In the genomic region with DNA sequence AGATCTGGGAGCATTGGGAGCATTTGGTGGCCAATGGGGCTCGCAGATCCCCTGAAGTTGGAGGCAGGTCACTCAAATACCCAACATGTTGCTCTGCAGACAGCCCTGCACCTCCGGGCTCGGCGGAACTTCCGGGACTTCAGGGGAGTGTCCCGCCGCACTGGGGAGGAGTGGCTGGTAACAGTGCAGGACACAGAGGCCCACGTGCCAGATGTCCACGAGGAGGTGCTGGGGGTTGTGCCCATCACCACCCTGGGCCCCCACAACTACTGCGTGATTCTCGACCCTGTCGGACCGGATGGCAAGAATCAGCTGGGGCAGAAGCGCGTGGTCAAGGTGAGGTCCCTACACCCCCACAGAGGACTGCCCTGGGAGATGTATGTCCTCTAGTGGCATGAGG, we compare ENCODE assay signal across 2 cellular contexts.
TF ChIP-seq lines count a peak whose summit lies in the region.

No MANE protein-coding gene starts in this region.

TF ChIP-seq in K562, 482 proteins besides CTCF, POLR2A, EP300 and RAD21:
- TF ChIP-seq KDM5B (IDR thresholded peaks at IDR 0.05; ENCODE audit: insufficient replicate concordance, low read depth, low read length) (no peak), JUN (IDR thresholded peaks at IDR 0.05; ENCODE audit: borderline replicate concordance, low read depth, low read length) (no peak), JUN (CRISPR knock-in tag; IDR thresholded peaks at IDR 0.05; ENCODE audit: borderline replicate concordance) (no peak), L3MBTL2 (IDR thresholded peaks at IDR 0.05) (peak; percentile 84), ZNF57 (CRISPR knock-in tag; IDR thresholded peaks at IDR 0.05) (no peak)
- TF ChIP-seq, protein P1, sequence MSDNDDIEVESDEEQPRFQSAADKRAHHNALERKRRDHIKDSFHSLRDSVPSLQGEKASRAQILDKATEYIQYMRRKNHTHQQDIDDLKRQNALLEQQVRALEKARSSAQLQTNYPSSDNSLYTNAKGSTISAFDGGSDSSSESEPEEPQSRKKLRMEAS (CRISPR knock-in tag; IDR thresholded peaks at IDR 0.05), result peak; percentile 35; the same call in 1 of the 2 replicates
- TF ChIP-seq, protein P2, sequence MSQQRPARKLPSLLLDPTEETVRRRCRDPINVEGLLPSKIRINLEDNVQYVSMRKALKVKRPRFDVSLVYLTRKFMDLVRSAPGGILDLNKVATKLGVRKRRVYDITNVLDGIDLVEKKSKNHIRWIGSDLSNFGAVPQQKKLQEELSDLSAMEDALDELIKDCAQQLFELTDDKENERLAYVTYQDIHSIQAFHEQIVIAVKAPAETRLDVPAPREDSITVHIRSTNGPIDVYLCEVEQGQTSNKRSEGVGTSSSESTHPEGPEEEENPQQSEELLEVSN (IDR thresholded peaks at IDR 0.05; ENCODE audit: borderline replicate concordance in 1 of 2, extremely low read depth in 1 of 2, insufficient read depth in 1 of 2, insufficient read length in 1 of 2, low read depth in 1 of 2, low read length in 1 of 2, poor library complexity in 1 of 2, severe bottlenecking in 1 of 2), result peak; percentile 41 to 73
- TF ChIP-seq, protein P3, sequence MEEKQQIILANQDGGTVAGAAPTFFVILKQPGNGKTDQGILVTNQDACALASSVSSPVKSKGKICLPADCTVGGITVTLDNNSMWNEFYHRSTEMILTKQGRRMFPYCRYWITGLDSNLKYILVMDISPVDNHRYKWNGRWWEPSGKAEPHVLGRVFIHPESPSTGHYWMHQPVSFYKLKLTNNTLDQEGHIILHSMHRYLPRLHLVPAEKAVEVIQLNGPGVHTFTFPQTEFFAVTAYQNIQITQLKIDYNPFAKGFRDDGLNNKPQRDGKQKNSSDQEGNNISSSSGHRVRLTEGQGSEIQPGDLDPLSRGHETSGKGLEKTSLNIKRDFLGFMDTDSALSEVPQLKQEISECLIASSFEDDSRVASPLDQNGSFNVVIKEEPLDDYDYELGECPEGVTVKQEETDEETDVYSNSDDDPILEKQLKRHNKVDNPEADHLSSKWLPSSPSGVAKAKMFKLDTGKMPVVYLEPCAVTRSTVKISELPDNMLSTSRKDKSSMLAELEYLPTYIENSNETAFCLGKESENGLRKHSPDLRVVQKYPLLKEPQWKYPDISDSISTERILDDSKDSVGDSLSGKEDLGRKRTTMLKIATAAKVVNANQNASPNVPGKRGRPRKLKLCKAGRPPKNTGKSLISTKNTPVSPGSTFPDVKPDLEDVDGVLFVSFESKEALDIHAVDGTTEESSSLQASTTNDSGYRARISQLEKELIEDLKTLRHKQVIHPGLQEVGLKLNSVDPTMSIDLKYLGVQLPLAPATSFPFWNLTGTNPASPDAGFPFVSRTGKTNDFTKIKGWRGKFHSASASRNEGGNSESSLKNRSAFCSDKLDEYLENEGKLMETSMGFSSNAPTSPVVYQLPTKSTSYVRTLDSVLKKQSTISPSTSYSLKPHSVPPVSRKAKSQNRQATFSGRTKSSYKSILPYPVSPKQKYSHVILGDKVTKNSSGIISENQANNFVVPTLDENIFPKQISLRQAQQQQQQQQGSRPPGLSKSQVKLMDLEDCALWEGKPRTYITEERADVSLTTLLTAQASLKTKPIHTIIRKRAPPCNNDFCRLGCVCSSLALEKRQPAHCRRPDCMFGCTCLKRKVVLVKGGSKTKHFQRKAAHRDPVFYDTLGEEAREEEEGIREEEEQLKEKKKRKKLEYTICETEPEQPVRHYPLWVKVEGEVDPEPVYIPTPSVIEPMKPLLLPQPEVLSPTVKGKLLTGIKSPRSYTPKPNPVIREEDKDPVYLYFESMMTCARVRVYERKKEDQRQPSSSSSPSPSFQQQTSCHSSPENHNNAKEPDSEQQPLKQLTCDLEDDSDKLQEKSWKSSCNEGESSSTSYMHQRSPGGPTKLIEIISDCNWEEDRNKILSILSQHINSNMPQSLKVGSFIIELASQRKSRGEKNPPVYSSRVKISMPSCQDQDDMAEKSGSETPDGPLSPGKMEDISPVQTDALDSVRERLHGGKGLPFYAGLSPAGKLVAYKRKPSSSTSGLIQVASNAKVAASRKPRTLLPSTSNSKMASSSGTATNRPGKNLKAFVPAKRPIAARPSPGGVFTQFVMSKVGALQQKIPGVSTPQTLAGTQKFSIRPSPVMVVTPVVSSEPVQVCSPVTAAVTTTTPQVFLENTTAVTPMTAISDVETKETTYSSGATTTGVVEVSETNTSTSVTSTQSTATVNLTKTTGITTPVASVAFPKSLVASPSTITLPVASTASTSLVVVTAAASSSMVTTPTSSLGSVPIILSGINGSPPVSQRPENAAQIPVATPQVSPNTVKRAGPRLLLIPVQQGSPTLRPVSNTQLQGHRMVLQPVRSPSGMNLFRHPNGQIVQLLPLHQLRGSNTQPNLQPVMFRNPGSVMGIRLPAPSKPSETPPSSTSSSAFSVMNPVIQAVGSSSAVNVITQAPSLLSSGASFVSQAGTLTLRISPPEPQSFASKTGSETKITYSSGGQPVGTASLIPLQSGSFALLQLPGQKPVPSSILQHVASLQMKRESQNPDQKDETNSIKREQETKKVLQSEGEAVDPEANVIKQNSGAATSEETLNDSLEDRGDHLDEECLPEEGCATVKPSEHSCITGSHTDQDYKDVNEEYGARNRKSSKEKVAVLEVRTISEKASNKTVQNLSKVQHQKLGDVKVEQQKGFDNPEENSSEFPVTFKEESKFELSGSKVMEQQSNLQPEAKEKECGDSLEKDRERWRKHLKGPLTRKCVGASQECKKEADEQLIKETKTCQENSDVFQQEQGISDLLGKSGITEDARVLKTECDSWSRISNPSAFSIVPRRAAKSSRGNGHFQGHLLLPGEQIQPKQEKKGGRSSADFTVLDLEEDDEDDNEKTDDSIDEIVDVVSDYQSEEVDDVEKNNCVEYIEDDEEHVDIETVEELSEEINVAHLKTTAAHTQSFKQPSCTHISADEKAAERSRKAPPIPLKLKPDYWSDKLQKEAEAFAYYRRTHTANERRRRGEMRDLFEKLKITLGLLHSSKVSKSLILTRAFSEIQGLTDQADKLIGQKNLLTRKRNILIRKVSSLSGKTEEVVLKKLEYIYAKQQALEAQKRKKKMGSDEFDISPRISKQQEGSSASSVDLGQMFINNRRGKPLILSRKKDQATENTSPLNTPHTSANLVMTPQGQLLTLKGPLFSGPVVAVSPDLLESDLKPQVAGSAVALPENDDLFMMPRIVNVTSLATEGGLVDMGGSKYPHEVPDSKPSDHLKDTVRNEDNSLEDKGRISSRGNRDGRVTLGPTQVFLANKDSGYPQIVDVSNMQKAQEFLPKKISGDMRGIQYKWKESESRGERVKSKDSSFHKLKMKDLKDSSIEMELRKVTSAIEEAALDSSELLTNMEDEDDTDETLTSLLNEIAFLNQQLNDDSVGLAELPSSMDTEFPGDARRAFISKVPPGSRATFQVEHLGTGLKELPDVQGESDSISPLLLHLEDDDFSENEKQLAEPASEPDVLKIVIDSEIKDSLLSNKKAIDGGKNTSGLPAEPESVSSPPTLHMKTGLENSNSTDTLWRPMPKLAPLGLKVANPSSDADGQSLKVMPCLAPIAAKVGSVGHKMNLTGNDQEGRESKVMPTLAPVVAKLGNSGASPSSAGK (IDR thresholded peaks at IDR 0.05), result peak; percentile 71

TF ChIP-seq in SK-N-SH treated with all-trans-retinoic acid at 6 μM for 48 hours, 23 proteins besides CTCF, POLR2A, EP300 and RAD21:
- TF ChIP-seq TOX (CRISPR knock-in tag; IDR thresholded peaks at IDR 0.05; ENCODE audit: borderline replicate concordance), result no peak
- TF ChIP-seq PPARA (CRISPR knock-in tag; IDR thresholded peaks at IDR 0.05; ENCODE audit: borderline replicate concordance), result no peak
- TF ChIP-seq BACH2 (CRISPR knock-in tag; IDR thresholded peaks at IDR 0.05; ENCODE audit: borderline replicate concordance), result no peak
- no peak for TF ChIP-seq ZNF70 (CRISPR knock-in tag; IDR thresholded peaks at IDR 0.05)
